In genomic region chr1:84300991-84301758, GRCh38 we compare ENCODE assay signal across 9 cellular contexts. TPM values are rescaled to one million over a fixed set of nuclear protein-coding genes. Genes with fewer than 3 reads are reported as not detected.
A peak's percentile ranks its signal among the peaks of the same experiment; 100 is the strongest.
DNase-seq lines count a peak whose midpoint lies in the region; ATAC-seq and TF ChIP-seq lines count a peak whose summit lies in the region.
"Had no signal": no experiment of that assay in that cellular context is flagged by ENCODE, and none has a peak within 500 bp of the region (broad histone marks: within the 10 kb centered on the region; RNA-seq: fewer than 3 reads in every experiment).

SAMD13 (plus strand) TSS chr1:84301708; CDS start chr1:84303235, 1,527 bp downstream.

- peak within 1 kb of the TSS; percentile 1; the same call in 1 of the 2 replicates for H3K27ac ChIP-seq in HEK293 (ENCODE audit: extremely low read depth, low read depth, low read length)
- H3K27ac ChIP-seq in endodermal cell (ENCODE audit: low read depth, low read length), result peak within 1 kb of the TSS; percentile 56
- peak within 1 kb of the TSS; percentile 24 for H3K27ac ChIP-seq in subcutaneous abdominal adipose tissue (ENCODE audit: low read depth, low read length)
- H3K27ac ChIP-seq: PC-9 had no signal

- no peaks in the 10 kb centered on the region for H3K4me1 Mint-ChIP-seq in Caco-2 (ENCODE audit: low read depth, unreplicated experiment)
- peaks cover 23% of the 10 kb centered on the region for H3K4me1 Mint-ChIP-seq in endodermal cell

- no peaks in the 10 kb centered on the region for H3K27me3 Mint-ChIP-seq in Caco-2 (ENCODE audit: insufficient read depth, unreplicated experiment)
- peaks cover 6% of the 10 kb centered on the region for H3K27me3 Mint-ChIP-seq in endodermal cell (ENCODE audit: insufficient read depth)

- H3K4me3 Mint-ChIP-seq in Caco-2 (ENCODE audit: unreplicated experiment) (peak within 1 kb of the TSS; percentile 63), endodermal cell (peak within 1 kb of the TSS; percentile 32)

- intact Hi-C loops in Caco-2 (cut with micrococcal nuclease; ENCODE audit: unreplicated experiment), result no loop called here
- intact Hi-C loops in mucosa of descending colon (cut with DNase I, micrococcal nuclease), result loop anchor here in 1 of 2 donors (5.0 to 10.0 kb wide), 2 partner anchors 34 to 156 kb away; partner anchors contain the start of gene PRKACB

- CTCF ChIA-PET in Caco-2 (lab: Charles Lee), result no interaction called here
- CTCF ChIA-PET in HEK293 (lab: Yijun Ruan, JAX), result interaction anchor here (0.6 kb wide), 1 partner anchor 547 kb away, joined by 3 read pairs; no protein-coding TSS in a partner anchor

- no peaks in the 10 kb centered on the region for H3K36me3 Mint-ChIP-seq in Caco-2 (ENCODE audit: insufficient read depth, unreplicated experiment)
- H3K36me3 Mint-ChIP-seq in endodermal cell (ENCODE audit: low read depth), result no peaks in the 10 kb centered on the region

- no peak within 1 kb of the TSS for H3K27ac Mint-ChIP-seq in Caco-2 (ENCODE audit: unreplicated experiment)
- H3K27ac Mint-ChIP-seq in endodermal cell, result peak within 1 kb of the TSS; percentile 33

- H3K36me3 ChIP-seq in Caco-2 (ENCODE audit: control insufficient read depth, insufficient read depth, low read length), result no peaks in the 10 kb centered on the region
- H3K36me3 ChIP-seq in HEK293 (ENCODE audit: control insufficient read depth in 2 of 2, insufficient read depth in 1 of 2, low read length in 2 of 2), result no peaks in the 10 kb centered on the region
- no peaks in the 10 kb centered on the region for H3K36me3 ChIP-seq in endodermal cell (ENCODE audit: control insufficient read depth, insufficient read depth, low read length)
- H3K36me3 ChIP-seq in mucosa of descending colon (ENCODE audit: low read depth), result no peaks in the 10 kb centered on the region
- H3K36me3 ChIP-seq in subcutaneous abdominal adipose tissue (ENCODE audit: control insufficient read depth in 5 of 5, insufficient read depth in 5 of 5, low read length in 5 of 5), result no peaks in the 10 kb centered on the region

- H3K9ac ChIP-seq in endodermal cell (ENCODE audit: extremely low read depth, low read length, poor library complexity, severe bottlenecking) (no peak within 1 kb of the TSS), subcutaneous abdominal adipose tissue (ENCODE audit: low read length in 5 of 5) (peak within 1 kb of the TSS in 4 of 5 donors; percentile 46 to 79 (median 62))

- BruUV-seq in Caco-2 (replicated peaks; lab: Mats Ljungman, UMichigan), result no TSS peak

- WGBS in endodermal cell (ENCODE audit: insufficient coverage in 1 of 2, insufficient read length in 1 of 2), 2 experiments, result 79 to 98% methylated on average over 4 to 5 of the region's 5 CpGs

- H3K4me3 ChIP-seq in Caco-2 (ENCODE audit: low read depth, low read length), result no peak within 1 kb of the TSS
- H3K4me3 ChIP-seq in HEK293 (ENCODE audit: low read depth, low read length), result peak within 1 kb of the TSS; percentile 17
- peak within 1 kb of the TSS; percentile 53 for H3K4me3 ChIP-seq in endodermal cell (ENCODE audit: low read length)
- no peak within 1 kb of the TSS for H3K4me3 ChIP-seq in mucosa of descending colon
- peak within 1 kb of the TSS; percentile 52 to 75 (median 60) for H3K4me3 ChIP-seq in subcutaneous abdominal adipose tissue (ENCODE audit: low read depth in 1 of 5, low read length in 5 of 5)
- H3K4me3 ChIP-seq: PC-9 had no signal

- H3K27me3 ChIP-seq in Caco-2 (replicated peaks; ENCODE audit: control insufficient read depth, insufficient read depth, low read length) (no peaks in the 10 kb centered on the region), endodermal cell (ENCODE audit: control insufficient read depth, insufficient read depth, low read length, poor library complexity, severe bottlenecking) (no peaks in the 10 kb centered on the region), subcutaneous abdominal adipose tissue (ENCODE audit: control insufficient read depth in 5 of 5, insufficient read depth in 4 of 5, low read length in 5 of 5) (no peaks in the 10 kb centered on the region)

- no peak for DNase-seq in Caco-2
- DNase-seq in NCI-H2171 (lab: John Stamatoyannopoulos, UW), result peak; percentile 63
- DNase-seq in activated CD4-positive, alpha-beta T cell treated with anti-CD3 and anti-CD28 coated beads for 4 hours, result peak; percentile 9 to 38
- DNase-seq in endodermal cell, result no peak
- peak in 2 of 3 donors; percentile 36 to 99 for DNase-seq in mucosa of descending colon

- ATAC-seq in mucosa of descending colon, result peak; percentile 52
- no peak for ATAC-seq in HG02884 (IDR thresholded peaks at IDR 0.05; ENCODE audit: unreplicated experiment)

- TF ChIP-seq CTCF in Caco-2 (IDR thresholded peaks at IDR 0.05; ENCODE audit: insufficient read depth in 1 of 2, low read depth in 1 of 2, low read length in 1 of 2, severe bottlenecking in 1 of 2, unreplicated experiment in 1 of 2) (no peak), HEK293 (tag by site-specific recombination; IDR thresholded peaks at IDR 0.05) (no peak), endodermal cell (conservative IDR thresholded peaks at IDR 0.05) (no peak), mucosa of descending colon (IDR thresholded peaks at IDR 0.05) (no peak)

- H3K9me3 ChIP-seq in Caco-2, result no peaks in the 10 kb centered on the region
- H3K9me3 ChIP-seq in HEK293 (ENCODE audit: control insufficient read depth, insufficient read depth, low read depth, low read length), result no peaks in the 10 kb centered on the region
- H3K9me3 ChIP-seq in endodermal cell (ENCODE audit: control insufficient read depth, low read length), result no peaks in the 10 kb centered on the region
- no peaks in the 10 kb centered on the region for H3K9me3 ChIP-seq in mucosa of descending colon
- no peaks in the 10 kb centered on the region for H3K9me3 ChIP-seq in subcutaneous abdominal adipose tissue (ENCODE audit: control insufficient read depth in 5 of 5, low read length in 5 of 5)

- POLR2A ChIA-PET in Caco-2 (lab: Charles Lee), result no interaction called here
- POLR2A ChIA-PET in HEK293 (lab: Yijun Ruan, JAX), result interaction anchor here (1.1 kb wide), 1 partner anchor 12 kb away, joined by 3 read pairs; no protein-coding TSS in a partner anchor

- H3K9me3 Mint-ChIP-seq in Caco-2 (ENCODE audit: unreplicated experiment), result no peaks in the 10 kb centered on the region
- peaks cover under 1% of the 10 kb centered on the region for H3K9me3 Mint-ChIP-seq in endodermal cell

- H3K4me1 ChIP-seq in Caco-2 (no peaks in the 10 kb centered on the region), HEK293 (ENCODE audit: control insufficient read depth, insufficient read depth, low read length) (peaks cover 3% of the 10 kb centered on the region; the same call in 1 of the 2 replicates), endodermal cell (ENCODE audit: control insufficient read depth, insufficient read depth, low read length) (peaks cover 4% of the 10 kb centered on the region), mucosa of descending colon (ENCODE audit: low read depth) (peaks cover 22% of the 10 kb centered on the region), subcutaneous abdominal adipose tissue (ENCODE audit: control insufficient read depth in 5 of 5, insufficient read depth in 5 of 5, low read length in 5 of 5) (peaks cover 2 to 50% (median 49%) of the 10 kb centered on the region in 5 donors)

TF ChIP-seq in HEK293, 187 proteins besides CTCF, POLR2A, EP300 and RAD21 (continues in another document):
- TF ChIP-seq REPIN1 (tag by site-specific recombination; IDR thresholded peaks at IDR 0.05; ENCODE audit: low read depth) (no peak), ZNF560 (tag by site-specific recombination; IDR thresholded peaks at IDR 0.05; ENCODE audit: borderline replicate concordance) (no peak), ZNF174 (tag by site-specific recombination; IDR thresholded peaks at IDR 0.05) (no peak), ZNF621 (tag by site-specific recombination; IDR thresholded peaks at IDR 0.05) (no peak), ZBTB10 (tag by site-specific recombination; IDR thresholded peaks at IDR 0.05) (no peak), ZNF830 (tag by site-specific recombination; IDR thresholded peaks at IDR 0.05; ENCODE audit: low read depth) (0 out of 2 replicates have a peak, but pooled peaks have one; percentile 4), ZNF223 (tag by site-specific recombination; IDR thresholded peaks at IDR 0.05) (no peak), ZNF19 (tag by site-specific recombination; IDR thresholded peaks at IDR 0.05; ENCODE audit: low read depth) (no peak), ZNF747 (tag by site-specific recombination; IDR thresholded peaks at IDR 0.05) (no peak)

RNA-seq across cellular contexts. Expression of gene SAMD13, which starts in this region (rescaled TPM):
- total RNA-seq in Caco-2 (2022) (0.53 and 0.59 TPM in 2 replicates), endodermal cell (1 to 10 TPM; 1.8 to 2.5 TPM), mucosa of descending colon (10 to 100 TPM in 2 of 3 donors, 1 to 10 TPM in 1; 6.8 to 35.9 (median 21.0) TPM)
- polyA plus RNA-seq in endodermal cell (2013, experiment 1 of 2), result 4.2 TPM
- polyA plus RNA-seq in endodermal cell (2013, experiment 2 of 2), result 4.1 TPM

Comparison
In these comparisons a context has a peak if more than half of its experiments do, and no peak if none do; other contexts are left out.
1. DNase-seq: peak in NCI-H2171 (single experiment), activated CD4-positive, alpha-beta T cell treated with anti-CD3 and anti-CD28 coated beads for 4 hours (2 of 2) and mucosa of descending colon (2 of 3); none in Caco-2 (0 of 2) and endodermal cell (single experiment).
2. H3K4me3 ChIP-seq: peak in HEK293 (single experiment), endodermal cell (single experiment) and subcutaneous abdominal adipose tissue (5 of 5); none in Caco-2 (single experiment) and mucosa of descending colon (single experiment).
3. H3K27ac ChIP-seq: peak in every context shown above with its lines; median percentile 56 in endodermal cell; 24 in subcutaneous abdominal adipose tissue; 1 in HEK293.